In the genomic region with DNA sequence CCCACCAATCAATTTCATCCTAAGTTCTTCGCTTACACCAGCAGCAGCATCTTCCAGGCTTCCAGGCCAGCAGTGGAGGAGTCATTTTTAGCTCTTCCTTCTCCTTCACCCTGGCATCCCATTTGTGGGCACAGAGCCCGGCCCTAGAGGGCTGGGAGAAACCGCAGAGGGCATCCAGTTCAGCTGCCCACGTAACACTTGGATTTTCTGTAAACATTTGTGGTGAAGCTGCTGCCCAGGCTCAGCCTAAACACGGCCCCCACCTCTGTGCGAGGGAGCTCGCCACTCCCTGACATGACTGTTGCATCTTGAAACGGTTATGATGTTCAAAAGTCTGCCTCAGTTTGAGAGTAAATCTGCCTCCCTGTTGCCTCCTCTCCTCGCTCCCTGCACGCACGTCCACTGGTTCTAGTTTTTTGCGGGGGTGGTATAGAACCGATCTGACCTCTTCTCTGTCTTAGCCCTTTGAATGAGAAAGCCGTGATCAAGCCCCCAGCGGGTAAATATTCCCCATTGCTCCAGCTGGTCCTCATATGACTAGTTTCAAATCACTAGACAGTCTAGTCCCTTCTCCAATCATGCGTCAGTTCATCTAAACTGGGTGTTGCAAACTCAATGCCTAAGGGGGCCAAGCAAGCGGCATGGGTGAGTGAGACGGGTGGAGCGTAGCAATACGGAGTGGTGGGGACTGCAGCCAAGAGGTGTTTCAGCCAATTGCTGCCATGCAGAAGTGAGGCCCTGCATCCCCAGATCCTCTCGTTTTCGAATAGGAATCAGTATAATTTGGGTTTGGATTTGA, we compare ENCODE assay signal across 13 cellular contexts. TPM values are rescaled to one million over a fixed set of nuclear protein-coding genes. Genes with fewer than 3 reads are reported as not detected.
DNase-seq lines count a peak whose midpoint lies in the region; ATAC-seq, FAIRE-seq and TF ChIP-seq lines count a peak whose summit lies in the region.
"Had no signal": no experiment of that assay in that cellular context is flagged by ENCODE, and none has a peak within 500 bp of the region (broad histone marks: within the 10 kb centered on the region; RNA-seq: fewer than 3 reads in every experiment).

No MANE protein-coding gene starts in this region.

- no peak for FAIRE-seq in astrocyte (lab: Jason Lieb, UNC)
- FAIRE-seq: TTC549 had no signal

- H3K4me2 ChIP-seq in astrocyte (ENCODE audit: low read length), result no peak overlapping the region

- no peaks in the 10 kb centered on the region for H3K79me2 ChIP-seq in astrocyte (ENCODE audit: insufficient read depth, low read length)

- H4K20me1 ChIP-seq in astrocyte (ENCODE audit: insufficient read depth, low read length), result no peaks in the 10 kb centered on the region

- H3K36me3 Mint-ChIP-seq in astrocyte (ENCODE audit: low read depth, unreplicated experiment), result no peaks in the 10 kb centered on the region
- H3K36me3 Mint-ChIP-seq in activated T-cell treated with anti-CD3 and anti-CD28 coated beads, Interleukin-2, amount 50 U/mL, for 72 hours (ENCODE audit: insufficient read depth in 2 of 2), result no peaks in the 10 kb centered on the region

- no peaks in the 10 kb centered on the region for H3K9me3 Mint-ChIP-seq in astrocyte (ENCODE audit: unreplicated experiment)
- H3K9me3 Mint-ChIP-seq in activated T-cell treated with anti-CD3 and anti-CD28 coated beads, Interleukin-2, amount 50 U/mL, for 72 hours, result no peaks in the 10 kb centered on the region
- H3K9me3 Mint-ChIP-seq: activated naive CD8-positive, alpha-beta T cell treated with anti-CD3 and anti-CD28 coated beads, Interleukin-2, amount 50 U/mL, for 24 hours had no signal

- H3K4me1 ChIP-seq in astrocyte (ENCODE audit: insufficient read depth, low read length), result no peaks in the 10 kb centered on the region

- peaks cover 5% of the 10 kb centered on the region for H3K4me1 Mint-ChIP-seq in astrocyte (ENCODE audit: low read depth, unreplicated experiment)
- H3K4me1 Mint-ChIP-seq in activated T-cell treated with anti-CD3 and anti-CD28 coated beads, Interleukin-2, amount 50 U/mL, for 72 hours (ENCODE audit: low read depth), result peaks cover 8% of the 10 kb centered on the region

- peaks cover 17% of the 10 kb centered on the region for H3K27me3 ChIP-seq in BJ (ENCODE audit: control insufficient read depth, insufficient read depth, low read length)
- H3K27me3 ChIP-seq in astrocyte (ENCODE audit: insufficient read depth, low read length), result no peaks in the 10 kb centered on the region

- no peak overlapping the region for H2AFZ ChIP-seq in astrocyte (ENCODE audit: low read depth, low read length)

- H3K4me3 ChIP-seq in BJ (ENCODE audit: low read depth, low read length), result no peak overlapping the region
- H3K4me3 ChIP-seq in astrocyte (ENCODE audit: insufficient read depth, low read depth, low read length), result no peak overlapping the region
- H3K4me3 ChIP-seq: upper lobe of left lung had no signal

- H3K27ac Mint-ChIP-seq in astrocyte (ENCODE audit: unreplicated experiment), result no peak overlapping the region
- H3K27ac Mint-ChIP-seq in activated T-cell treated with anti-CD3 and anti-CD28 coated beads, Interleukin-2, amount 50 U/mL, for 72 hours, result no peak overlapping the region
- H3K27ac Mint-ChIP-seq: activated naive CD8-positive, alpha-beta T cell treated with anti-CD3 and anti-CD28 coated beads, Interleukin-2, amount 50 U/mL, for 24 hours had no signal

- POLR2A ChIA-PET in BJ (lab: Charles Lee), result no interaction called here

- CTCF ChIA-PET in BJ (lab: Yijun Ruan, JAX), result interaction anchor here (0.8 to 6.2 kb wide), 13 partner anchors 9 to 157 kb away, joined by 3 to 80 read pairs (median 6); partner anchors contain the start of genes HNRNPAB and NHP2

- no peak for ATAC-seq in HG02678 (IDR thresholded peaks at IDR 0.05; ENCODE audit: unreplicated experiment)
- ATAC-seq in activated T-cell treated with anti-CD3 and anti-CD28 coated beads, Interleukin-2, amount 50 U/mL, for 72 hours (replicated peaks in 1 of 2), result no peak
- ATAC-seq in HG03342 (IDR thresholded peaks at IDR 0.05; ENCODE audit: unreplicated experiment), result no peak
- ATAC-seq: activated naive CD8-positive, alpha-beta T cell treated with anti-CD3 and anti-CD28 coated beads, Interleukin-2, amount 50 U/mL, for 24 hours had no signal

- H3K36me3 ChIP-seq in BJ (ENCODE audit: control insufficient read depth, insufficient read depth, low read length), result no peaks in the 10 kb centered on the region
- no peaks in the 10 kb centered on the region for H3K36me3 ChIP-seq in astrocyte (ENCODE audit: insufficient read depth, low read length)
- H3K36me3 ChIP-seq: upper lobe of left lung had no signal

- TF ChIP-seq CTCF in BJ (IDR thresholded peaks at IDR 0.05; ENCODE audit: insufficient read depth, low read depth, low read length) (no peak), astrocyte (IDR thresholded peaks at IDR 0.05; ENCODE audit: insufficient read depth, low read depth, low read length) (no peak)

- H3K27me3 Mint-ChIP-seq in astrocyte (ENCODE audit: low read depth, unreplicated experiment), result peaks cover 32% of the 10 kb centered on the region
- peaks cover 2% of the 10 kb centered on the region for H3K27me3 Mint-ChIP-seq in activated T-cell treated with anti-CD3 and anti-CD28 coated beads, Interleukin-2, amount 50 U/mL, for 72 hours (ENCODE audit: low read depth)

- DNase-seq in BJ (ENCODE audit: low read depth) (peak; percentile 55), HS-5 (ENCODE audit: low read depth) (peak; percentile 34), astrocyte (ENCODE audit: low read depth) (peak; percentile 75), iris pigment epithelial cell (ENCODE audit: low read depth) (peak; percentile 61), NCI-H82 treated with DMSO at 0.1 percent for 48 hours (lab: John Stamatoyannopoulos, UW; ENCODE audit: unreplicated experiment) (no peak)
- DNase-seq in activated T-cell treated with anti-CD3 and anti-CD28 coated beads, Interleukin-2, amount 50 U/mL, for 72 hours, result no peak
- DNase-seq: activated naive CD8-positive, alpha-beta T cell treated with anti-CD3 and anti-CD28 coated beads, Interleukin-2, amount 50 U/mL, for 24 hours; effector memory CD4-positive, alpha-beta T cell; NCI-H2029; upper lobe of left lung had no signal

- H3K9me3 ChIP-seq in astrocyte (ENCODE audit: insufficient read depth, low read depth, low read length), result no peaks in the 10 kb centered on the region
- H3K9me3 ChIP-seq: upper lobe of left lung had no signal

- H3K27ac ChIP-seq in astrocyte (ENCODE audit: low read depth, low read length), result no peak overlapping the region
- H3K27ac ChIP-seq: upper lobe of left lung had no signal

- H3K4me3 Mint-ChIP-seq in astrocyte (ENCODE audit: unreplicated experiment), result no peak overlapping the region
- no peak overlapping the region for H3K4me3 Mint-ChIP-seq in activated T-cell treated with anti-CD3 and anti-CD28 coated beads, Interleukin-2, amount 50 U/mL, for 72 hours
- H3K4me3 Mint-ChIP-seq: activated naive CD8-positive, alpha-beta T cell treated with anti-CD3 and anti-CD28 coated beads, Interleukin-2, amount 50 U/mL, for 24 hours had no signal

- no peak overlapping the region for H3K9ac ChIP-seq in astrocyte (ENCODE audit: low read length)

RNA-seq across cellular contexts. Expression of gene N4BP3, which starts 34.9 kb away (rescaled TPM):
- polyA plus RNA-seq in BJ (2011; rRNA removed), result 0.02 and 0.04 TPM in 2 replicates
- 0.05 TPM in 2 replicates for polyA minus RNA-seq in BJ (2011; rRNA and poly(A)+ RNA removed)
- total RNA-seq in astrocyte, result 0.75 and 1.3 TPM in 2 replicates
- 1 to 10 TPM; 5.6 to 6.0 TPM for total RNA-seq in activated T-cell treated with anti-CD3 and anti-CD28 coated beads, Interleukin-2, amount 50 U/mL, for 72 hours

RNA-seq across cellular contexts. Expression of gene RMND5B, which starts 52.4 kb away (rescaled TPM):
- 25.3 and 39.6 TPM in 2 replicates for polyA plus RNA-seq in BJ (2011; rRNA removed)
- polyA minus RNA-seq in BJ (2011; rRNA and poly(A)+ RNA removed), result 18.0 and 26.6 TPM in 2 replicates
- total RNA-seq in astrocyte, result 14.3 and 15.7 TPM in 2 replicates
- total RNA-seq in activated T-cell treated with anti-CD3 and anti-CD28 coated beads, Interleukin-2, amount 50 U/mL, for 72 hours, result 10 to 100 TPM; 21.5 to 24.5 TPM

Comparison
In these comparisons a context has a peak if more than half of its experiments do, and no peak if none do; other contexts are left out.
1. DNase-seq: peak in BJ (single experiment), HS-5 (single experiment), astrocyte (single experiment) and iris pigment epithelial cell (single experiment); none in activated T-cell treated with anti-CD3 and anti-CD28 coated beads, Interleukin-2, amount 50 U/mL, for 72 hours (0 of 2) and NCI-H82 treated with DMSO at 0.1 percent for 48 hours (single experiment).